9 cellular contexts compared by ENCODE assay signal in genomic region chr17:73643846-73644144, GRCh38. TPM values are rescaled to one million over a fixed set of nuclear protein-coding genes. Genes with fewer than 3 reads are reported as not detected.
DNase-seq lines count a peak whose midpoint lies in the region; ATAC-seq and TF ChIP-seq lines count a peak whose summit lies in the region.
"Had no signal": no experiment of that assay in that cellular context is flagged by ENCODE, and none has a peak within 500 bp of the region (broad histone marks: within the 10 kb centered on the region; RNA-seq: fewer than 3 reads in every experiment).

No MANE protein-coding gene starts in this region.

- peaks cover 15% of the 10 kb centered on the region for H3K4me1 Mint-ChIP-seq in stimulated activated naive CD8-positive, alpha-beta T cell treated with anti-CD3 and anti-CD28 coated beads, Interleukin-15, Interleukin-2, amounts not matched to agents 100 ng/mL and 50 ng/mL, for 24 hours (ENCODE audit: low read depth)
- peaks cover 68% of the 10 kb centered on the region for H3K4me1 Mint-ChIP-seq in nephron progenitor cell

- peaks cover 35% of the 10 kb centered on the region for H3K4me1 ChIP-seq in ectodermal cell (ENCODE audit: control insufficient read depth, insufficient read depth, low read length)

- peak overlapping the region; percentile 76 for H3K4me3 Mint-ChIP-seq in stimulated activated naive CD8-positive, alpha-beta T cell treated with anti-CD3 and anti-CD28 coated beads, Interleukin-15, Interleukin-2, amounts not matched to agents 100 ng/mL and 50 ng/mL, for 24 hours
- H3K4me3 Mint-ChIP-seq in nephron progenitor cell, result peak overlapping the region; percentile 91

- peak overlapping the region; percentile 85 for H3K4me3 ChIP-seq in ectodermal cell (ENCODE audit: insufficient read depth, low read depth, low read length)

- no peak for TF ChIP-seq CTCF in nephron progenitor cell (IDR thresholded peaks at IDR 0.05)

- no peaks in the 10 kb centered on the region for H3K36me3 Mint-ChIP-seq in stimulated activated naive CD8-positive, alpha-beta T cell treated with anti-CD3 and anti-CD28 coated beads, Interleukin-15, Interleukin-2, amounts not matched to agents 100 ng/mL and 50 ng/mL, for 24 hours (ENCODE audit: low read depth)
- no peaks in the 10 kb centered on the region for H3K36me3 Mint-ChIP-seq in nephron progenitor cell (ENCODE audit: low read depth)

- no peak for DNase-seq in stimulated activated naive CD8-positive, alpha-beta T cell treated with anti-CD3 and anti-CD28 coated beads, Interleukin-15, Interleukin-2, amounts not matched to agents 100 U/mL and 50 U/mL, for 24 hours
- DNase-seq in nephron progenitor cell (peak; percentile 56), NCI-H524 treated with DMSO at 0.1 percent for 48 hours (lab: John Stamatoyannopoulos, UW) (no peak), Kasumi-1 (lab: John Stamatoyannopoulos, UW) (no peak), RPMI8226 (no peak)
- DNase-seq: EL had no signal

- WGBS in ectodermal cell, 2 experiments, result 0% methylated on average over 13 of the region's 13 CpGs

- ATAC-seq in stimulated activated naive CD8-positive, alpha-beta T cell treated with anti-CD3 and anti-CD28 coated beads, Interleukin-15, Interleukin-2, amounts not matched to agents 100 U/mL and 50 U/mL, for 24 hours, result no peak
- ATAC-seq in GM21786 (IDR thresholded peaks at IDR 0.05; ENCODE audit: unreplicated experiment), result no peak

- H3K27ac ChIP-seq in ectodermal cell (ENCODE audit: insufficient read depth, low read depth, low read length, poor library complexity, severe bottlenecking), result no peak overlapping the region

- H3K27ac Mint-ChIP-seq in stimulated activated naive CD8-positive, alpha-beta T cell treated with anti-CD3 and anti-CD28 coated beads, Interleukin-15, Interleukin-2, amounts not matched to agents 100 ng/mL and 50 ng/mL, for 24 hours, result no peak overlapping the region
- H3K27ac Mint-ChIP-seq in nephron progenitor cell, result peak overlapping the region; percentile 77

- peaks cover 17% of the 10 kb centered on the region for H3K27me3 Mint-ChIP-seq in stimulated activated naive CD8-positive, alpha-beta T cell treated with anti-CD3 and anti-CD28 coated beads, Interleukin-15, Interleukin-2, amounts not matched to agents 100 ng/mL and 50 ng/mL, for 24 hours
- peaks cover 36% of the 10 kb centered on the region for H3K27me3 Mint-ChIP-seq in nephron progenitor cell (ENCODE audit: low read depth, poor library complexity)

- H3K36me3 ChIP-seq in ectodermal cell (ENCODE audit: control insufficient read depth, insufficient read depth, low read length), result no peaks in the 10 kb centered on the region

- no peaks in the 10 kb centered on the region for H3K9me3 Mint-ChIP-seq in stimulated activated naive CD8-positive, alpha-beta T cell treated with anti-CD3 and anti-CD28 coated beads, Interleukin-15, Interleukin-2, amounts not matched to agents 100 ng/mL and 50 ng/mL, for 24 hours
- H3K9me3 Mint-ChIP-seq in nephron progenitor cell, result no peaks in the 10 kb centered on the region

- no peaks in the 10 kb centered on the region for H3K9me3 ChIP-seq in ectodermal cell (ENCODE audit: control insufficient read depth, low read length)

- H3K27me3 ChIP-seq in ectodermal cell (ENCODE audit: control insufficient read depth, insufficient read depth, low read length, poor library complexity, severe bottlenecking), result peaks cover 4% of the 10 kb centered on the region

RNA-seq across cellular contexts. Expression of gene SDK2, which starts 0.5 kb away (rescaled TPM):
- polyA plus RNA-seq in ectodermal cell (2013, experiment 1 of 4), result 74.5 TPM
- 103 TPM for polyA plus RNA-seq in ectodermal cell (2013, experiment 2 of 4)
- polyA plus RNA-seq in ectodermal cell (2013, experiment 3 of 4), result 77.4 TPM
- 93.6 TPM for polyA plus RNA-seq in ectodermal cell (2013, experiment 4 of 4)
